ENCODE assay signal across 1 cellular context in genomic region chr14:105480807-105481801, GRCh38.
TF ChIP-seq lines count a peak whose summit lies in the region.

No MANE protein-coding gene starts in this region.

TF ChIP-seq in K562, 482 proteins besides CTCF, POLR2A, EP300 and RAD21 (continued from another document and continues in another):
- no peak for TF ChIP-seq ZNF165 (CRISPR knock-in tag; IDR thresholded peaks at IDR 0.05; ENCODE audit: borderline replicate concordance)
- TF ChIP-seq ZNF124 (CRISPR knock-in tag; IDR thresholded peaks at IDR 0.05), result no peak
- TF ChIP-seq MYNN (IDR thresholded peaks at IDR 0.05), result peak; percentile 74
- TF ChIP-seq MYNN (CRISPR knock-in tag; IDR thresholded peaks at IDR 0.05), result no peak
- TF ChIP-seq ZNF717 (CRISPR knock-in tag; IDR thresholded peaks at IDR 0.05), result no peak
- no peak for TF ChIP-seq RBM15 (IDR thresholded peaks at IDR 0.05; ENCODE audit: insufficient read depth, low read length)
- no peak; the same call in 1 of the 2 replicates for TF ChIP-seq NCOR1 (IDR thresholded peaks at IDR 0.05)
- no peak for TF ChIP-seq RBM22 (IDR thresholded peaks at IDR 0.05; ENCODE audit: low read depth, low read length, poor library complexity, severe bottlenecking)
- no peak; the same call in 1 of the 2 replicates for TF ChIP-seq SMARCA5 (IDR thresholded peaks at IDR 0.05)
- TF ChIP-seq POLR2H (tag; IDR thresholded peaks at IDR 0.05; ENCODE audit: low read depth), result no peak
- no peak for TF ChIP-seq RBM25 (IDR thresholded peaks at IDR 0.05; ENCODE audit: low read depth, low read length, severe bottlenecking)
- no peak for TF ChIP-seq MYBL2 (IDR thresholded peaks at IDR 0.05; ENCODE audit: low read depth)
- TF ChIP-seq MYBL2 (CRISPR knock-in tag; IDR thresholded peaks at IDR 0.05; ENCODE audit: borderline replicate concordance), result no peak
- TF ChIP-seq E4F1 (CRISPR knock-in tag; IDR thresholded peaks at IDR 0.05; ENCODE audit: borderline replicate concordance), result no peak
- peak; percentile 79 for TF ChIP-seq POLR2G (IDR thresholded peaks at IDR 0.05; ENCODE audit: low read depth, low read length)
- TF ChIP-seq, protein P1, sequence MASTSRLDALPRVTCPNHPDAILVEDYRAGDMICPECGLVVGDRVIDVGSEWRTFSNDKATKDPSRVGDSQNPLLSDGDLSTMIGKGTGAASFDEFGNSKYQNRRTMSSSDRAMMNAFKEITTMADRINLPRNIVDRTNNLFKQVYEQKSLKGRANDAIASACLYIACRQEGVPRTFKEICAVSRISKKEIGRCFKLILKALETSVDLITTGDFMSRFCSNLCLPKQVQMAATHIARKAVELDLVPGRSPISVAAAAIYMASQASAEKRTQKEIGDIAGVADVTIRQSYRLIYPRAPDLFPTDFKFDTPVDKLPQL (IDR thresholded peaks at IDR 0.05; ENCODE audit: extremely low read depth, insufficient read length), result no peak
- no peak for TF ChIP-seq E2F3 (CRISPR knock-in tag; IDR thresholded peaks at IDR 0.05)
- TF ChIP-seq, protein P2, sequence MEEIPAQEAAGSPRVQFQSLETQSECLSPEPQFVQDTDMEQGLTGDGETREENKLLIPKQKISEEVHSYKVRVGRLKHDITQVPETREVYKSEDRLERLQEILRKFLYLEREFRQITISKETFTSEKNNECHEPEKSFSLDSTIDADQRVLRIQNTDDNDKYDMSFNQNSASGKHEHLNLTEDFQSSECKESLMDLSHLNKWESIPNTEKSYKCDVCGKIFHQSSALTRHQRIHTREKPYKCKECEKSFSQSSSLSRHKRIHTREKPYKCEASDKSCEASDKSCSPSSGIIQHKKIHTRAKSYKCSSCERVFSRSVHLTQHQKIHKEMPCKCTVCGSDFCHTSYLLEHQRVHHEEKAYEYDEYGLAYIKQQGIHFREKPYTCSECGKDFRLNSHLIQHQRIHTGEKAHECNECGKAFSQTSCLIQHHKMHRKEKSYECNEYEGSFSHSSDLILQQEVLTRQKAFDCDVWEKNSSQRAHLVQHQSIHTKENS (CRISPR knock-in tag; IDR thresholded peaks at IDR 0.05), result no peak
- TF ChIP-seq ZNF175 (CRISPR knock-in tag; IDR thresholded peaks at IDR 0.05; ENCODE audit: low read depth), result no peak
- TF ChIP-seq ELF1 (tag; IDR thresholded peaks at IDR 0.05), result 0 out of 2 replicates have a peak, but pooled peaks have one; percentile 23
- TF ChIP-seq POLR3A (IDR thresholded peaks at IDR 0.05; ENCODE audit: borderline replicate concordance, extremely low read depth, insufficient read depth, insufficient read length), result no peak
- peak; percentile 46; the same call in 1 of the 2 replicates for TF ChIP-seq RNF2 (IDR thresholded peaks at IDR 0.05)
- TF ChIP-seq ZNF589 (CRISPR knock-in tag; IDR thresholded peaks at IDR 0.05; ENCODE audit: low read depth), result no peak
- no peak for TF ChIP-seq NR2F6 (CRISPR knock-in tag; IDR thresholded peaks at IDR 0.05)
- TF ChIP-seq ZKSCAN1 (IDR thresholded peaks at IDR 0.05; ENCODE audit: low read depth, low read length), result no peak
- TF ChIP-seq, protein P3, sequence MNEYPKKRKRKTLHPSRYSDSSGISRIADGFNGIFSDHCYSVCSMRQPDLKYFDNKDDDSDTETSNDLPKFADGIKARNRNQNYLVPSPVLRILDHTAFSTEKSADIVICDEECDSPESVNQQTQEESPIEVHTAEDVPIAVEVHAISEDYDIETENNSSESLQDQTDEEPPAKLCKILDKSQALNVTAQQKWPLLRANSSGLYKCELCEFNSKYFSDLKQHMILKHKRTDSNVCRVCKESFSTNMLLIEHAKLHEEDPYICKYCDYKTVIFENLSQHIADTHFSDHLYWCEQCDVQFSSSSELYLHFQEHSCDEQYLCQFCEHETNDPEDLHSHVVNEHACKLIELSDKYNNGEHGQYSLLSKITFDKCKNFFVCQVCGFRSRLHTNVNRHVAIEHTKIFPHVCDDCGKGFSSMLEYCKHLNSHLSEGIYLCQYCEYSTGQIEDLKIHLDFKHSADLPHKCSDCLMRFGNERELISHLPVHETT (CRISPR knock-in tag; conservative IDR thresholded peaks at IDR 0.05 in 1 of 2, IDR thresholded peaks at IDR 0.05 in 1 of 2), result no peak
- TF ChIP-seq, protein P4, sequence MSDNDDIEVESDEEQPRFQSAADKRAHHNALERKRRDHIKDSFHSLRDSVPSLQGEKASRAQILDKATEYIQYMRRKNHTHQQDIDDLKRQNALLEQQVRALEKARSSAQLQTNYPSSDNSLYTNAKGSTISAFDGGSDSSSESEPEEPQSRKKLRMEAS (CRISPR knock-in tag; IDR thresholded peaks at IDR 0.05), result peak; percentile 47; the same call in 1 of the 2 replicates
- TF ChIP-seq, protein P5, sequence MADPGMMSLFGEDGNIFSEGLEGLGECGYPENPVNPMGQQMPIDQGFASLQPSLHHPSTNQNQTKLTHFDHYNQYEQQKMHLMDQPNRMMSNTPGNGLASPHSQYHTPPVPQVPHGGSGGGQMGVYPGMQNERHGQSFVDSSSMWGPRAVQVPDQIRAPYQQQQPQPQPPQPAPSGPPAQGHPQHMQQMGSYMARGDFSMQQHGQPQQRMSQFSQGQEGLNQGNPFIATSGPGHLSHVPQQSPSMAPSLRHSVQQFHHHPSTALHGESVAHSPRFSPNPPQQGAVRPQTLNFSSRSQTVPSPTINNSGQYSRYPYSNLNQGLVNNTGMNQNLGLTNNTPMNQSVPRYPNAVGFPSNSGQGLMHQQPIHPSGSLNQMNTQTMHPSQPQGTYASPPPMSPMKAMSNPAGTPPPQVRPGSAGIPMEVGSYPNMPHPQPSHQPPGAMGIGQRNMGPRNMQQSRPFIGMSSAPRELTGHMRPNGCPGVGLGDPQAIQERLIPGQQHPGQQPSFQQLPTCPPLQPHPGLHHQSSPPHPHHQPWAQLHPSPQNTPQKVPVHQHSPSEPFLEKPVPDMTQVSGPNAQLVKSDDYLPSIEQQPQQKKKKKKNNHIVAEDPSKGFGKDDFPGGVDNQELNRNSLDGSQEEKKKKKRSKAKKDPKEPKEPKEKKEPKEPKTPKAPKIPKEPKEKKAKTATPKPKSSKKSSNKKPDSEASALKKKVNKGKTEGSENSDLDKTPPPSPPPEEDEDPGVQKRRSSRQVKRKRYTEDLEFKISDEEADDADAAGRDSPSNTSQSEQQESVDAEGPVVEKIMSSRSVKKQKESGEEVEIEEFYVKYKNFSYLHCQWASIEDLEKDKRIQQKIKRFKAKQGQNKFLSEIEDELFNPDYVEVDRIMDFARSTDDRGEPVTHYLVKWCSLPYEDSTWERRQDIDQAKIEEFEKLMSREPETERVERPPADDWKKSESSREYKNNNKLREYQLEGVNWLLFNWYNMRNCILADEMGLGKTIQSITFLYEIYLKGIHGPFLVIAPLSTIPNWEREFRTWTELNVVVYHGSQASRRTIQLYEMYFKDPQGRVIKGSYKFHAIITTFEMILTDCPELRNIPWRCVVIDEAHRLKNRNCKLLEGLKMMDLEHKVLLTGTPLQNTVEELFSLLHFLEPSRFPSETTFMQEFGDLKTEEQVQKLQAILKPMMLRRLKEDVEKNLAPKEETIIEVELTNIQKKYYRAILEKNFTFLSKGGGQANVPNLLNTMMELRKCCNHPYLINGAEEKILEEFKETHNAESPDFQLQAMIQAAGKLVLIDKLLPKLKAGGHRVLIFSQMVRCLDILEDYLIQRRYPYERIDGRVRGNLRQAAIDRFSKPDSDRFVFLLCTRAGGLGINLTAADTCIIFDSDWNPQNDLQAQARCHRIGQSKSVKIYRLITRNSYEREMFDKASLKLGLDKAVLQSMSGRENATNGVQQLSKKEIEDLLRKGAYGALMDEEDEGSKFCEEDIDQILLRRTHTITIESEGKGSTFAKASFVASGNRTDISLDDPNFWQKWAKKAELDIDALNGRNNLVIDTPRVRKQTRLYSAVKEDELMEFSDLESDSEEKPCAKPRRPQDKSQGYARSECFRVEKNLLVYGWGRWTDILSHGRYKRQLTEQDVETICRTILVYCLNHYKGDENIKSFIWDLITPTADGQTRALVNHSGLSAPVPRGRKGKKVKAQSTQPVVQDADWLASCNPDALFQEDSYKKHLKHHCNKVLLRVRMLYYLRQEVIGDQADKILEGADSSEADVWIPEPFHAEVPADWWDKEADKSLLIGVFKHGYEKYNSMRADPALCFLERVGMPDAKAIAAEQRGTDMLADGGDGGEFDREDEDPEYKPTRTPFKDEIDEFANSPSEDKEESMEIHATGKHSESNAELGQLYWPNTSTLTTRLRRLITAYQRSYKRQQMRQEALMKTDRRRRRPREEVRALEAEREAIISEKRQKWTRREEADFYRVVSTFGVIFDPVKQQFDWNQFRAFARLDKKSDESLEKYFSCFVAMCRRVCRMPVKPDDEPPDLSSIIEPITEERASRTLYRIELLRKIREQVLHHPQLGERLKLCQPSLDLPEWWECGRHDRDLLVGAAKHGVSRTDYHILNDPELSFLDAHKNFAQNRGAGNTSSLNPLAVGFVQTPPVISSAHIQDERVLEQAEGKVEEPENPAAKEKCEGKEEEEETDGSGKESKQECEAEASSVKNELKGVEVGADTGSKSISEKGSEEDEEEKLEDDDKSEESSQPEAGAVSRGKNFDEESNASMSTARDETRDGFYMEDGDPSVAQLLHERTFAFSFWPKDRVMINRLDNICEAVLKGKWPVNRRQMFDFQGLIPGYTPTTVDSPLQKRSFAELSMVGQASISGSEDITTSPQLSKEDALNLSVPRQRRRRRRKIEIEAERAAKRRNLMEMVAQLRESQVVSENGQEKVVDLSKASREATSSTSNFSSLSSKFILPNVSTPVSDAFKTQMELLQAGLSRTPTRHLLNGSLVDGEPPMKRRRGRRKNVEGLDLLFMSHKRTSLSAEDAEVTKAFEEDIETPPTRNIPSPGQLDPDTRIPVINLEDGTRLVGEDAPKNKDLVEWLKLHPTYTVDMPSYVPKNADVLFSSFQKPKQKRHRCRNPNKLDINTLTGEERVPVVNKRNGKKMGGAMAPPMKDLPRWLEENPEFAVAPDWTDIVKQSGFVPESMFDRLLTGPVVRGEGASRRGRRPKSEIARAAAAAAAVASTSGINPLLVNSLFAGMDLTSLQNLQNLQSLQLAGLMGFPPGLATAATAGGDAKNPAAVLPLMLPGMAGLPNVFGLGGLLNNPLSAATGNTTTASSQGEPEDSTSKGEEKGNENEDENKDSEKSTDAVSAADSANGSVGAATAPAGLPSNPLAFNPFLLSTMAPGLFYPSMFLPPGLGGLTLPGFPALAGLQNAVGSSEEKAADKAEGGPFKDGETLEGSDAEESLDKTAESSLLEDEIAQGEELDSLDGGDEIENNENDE (IDR thresholded peaks at IDR 0.05; ENCODE audit: low read depth, low read length), result no peak
- no peak for TF ChIP-seq HNRNPUL1 (IDR thresholded peaks at IDR 0.05; ENCODE audit: low read length)
- TF ChIP-seq SIN3B (IDR thresholded peaks at IDR 0.05; ENCODE audit: low read depth), result no peak
- TF ChIP-seq PHF8 (IDR thresholded peaks at IDR 0.05; ENCODE audit: borderline replicate concordance, low read length), result peak; percentile 35; the same call in 1 of the 2 replicates
- TF ChIP-seq SRSF9 (IDR thresholded peaks at IDR 0.05; ENCODE audit: borderline replicate concordance, low read depth, low read length), result no peak
- no peak for TF ChIP-seq ZNF431 (CRISPR knock-in tag; IDR thresholded peaks at IDR 0.05)
- TF ChIP-seq SAP30 (IDR thresholded peaks at IDR 0.05; ENCODE audit: borderline replicate concordance, insufficient read depth, low read depth, low read length, poor library complexity, severe bottlenecking), result no peak
- TF ChIP-seq, protein P6, sequence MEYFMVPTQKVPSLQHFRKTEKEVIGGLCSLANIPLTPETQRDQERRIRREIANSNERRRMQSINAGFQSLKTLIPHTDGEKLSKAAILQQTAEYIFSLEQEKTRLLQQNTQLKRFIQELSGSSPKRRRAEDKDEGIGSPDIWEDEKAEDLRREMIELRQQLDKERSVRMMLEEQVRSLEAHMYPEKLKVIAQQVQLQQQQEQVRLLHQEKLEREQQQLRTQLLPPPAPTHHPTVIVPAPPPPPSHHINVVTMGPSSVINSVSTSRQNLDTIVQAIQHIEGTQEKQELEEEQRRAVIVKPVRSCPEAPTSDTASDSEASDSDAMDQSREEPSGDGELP (CRISPR knock-in tag; IDR thresholded peaks at IDR 0.05; ENCODE audit: borderline replicate concordance), result peak; percentile 78; the same call in 1 of the 2 replicates
- TF ChIP-seq ZNF507 (tag; conservative IDR thresholded peaks at IDR 0.05), result no peak
- TF ChIP-seq, protein P7, sequence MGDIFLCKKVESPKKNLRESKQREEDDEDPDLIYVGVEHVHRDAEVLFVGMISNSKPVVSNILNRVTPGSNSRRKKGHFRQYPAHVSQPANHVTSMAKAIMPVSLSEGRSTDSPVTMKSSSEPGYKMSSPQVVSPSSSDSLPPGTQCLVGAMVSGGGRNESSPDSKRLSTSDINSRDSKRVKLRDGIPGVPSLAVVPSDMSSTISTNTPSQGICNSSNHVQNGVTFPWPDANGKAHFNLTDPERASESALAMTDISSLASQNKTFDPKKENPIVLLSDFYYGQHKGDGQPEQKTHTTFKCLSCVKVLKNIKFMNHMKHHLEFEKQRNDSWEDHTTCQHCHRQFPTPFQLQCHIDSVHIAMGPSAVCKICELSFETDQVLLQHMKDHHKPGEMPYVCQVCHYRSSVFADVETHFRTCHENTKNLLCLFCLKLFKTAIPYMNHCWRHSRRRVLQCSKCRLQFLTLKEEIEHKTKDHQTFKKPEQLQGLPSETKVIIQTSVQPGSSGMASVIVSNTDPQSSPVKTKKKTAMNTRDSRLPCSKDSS (IDR thresholded peaks at IDR 0.05; ENCODE audit: low read depth, partially characterized antibody), result no peak
- TF ChIP-seq MED1 (CRISPR knock-in tag; IDR thresholded peaks at IDR 0.05; ENCODE audit: borderline replicate concordance), result no peak
- TF ChIP-seq CXXC5 (CRISPR knock-in tag; IDR thresholded peaks at IDR 0.05), result 0 out of 2 replicates have a peak, but pooled peaks have one; percentile 17
- 0 out of 2 replicates have a peak, but pooled peaks have one; percentile 58 for TF ChIP-seq NFRKB (IDR thresholded peaks at IDR 0.05; ENCODE audit: low read depth)
- no peak for TF ChIP-seq CSDE1 (IDR thresholded peaks at IDR 0.05)
- no peak for TF ChIP-seq FOXK2 (conservative IDR thresholded peaks at IDR 0.05 in 1 of 2, IDR thresholded peaks at IDR 0.05 in 1 of 2; ENCODE audit: low read depth in 2 of 2)
